ENCODE assay signal across 1 cellular context in the genomic region with DNA sequence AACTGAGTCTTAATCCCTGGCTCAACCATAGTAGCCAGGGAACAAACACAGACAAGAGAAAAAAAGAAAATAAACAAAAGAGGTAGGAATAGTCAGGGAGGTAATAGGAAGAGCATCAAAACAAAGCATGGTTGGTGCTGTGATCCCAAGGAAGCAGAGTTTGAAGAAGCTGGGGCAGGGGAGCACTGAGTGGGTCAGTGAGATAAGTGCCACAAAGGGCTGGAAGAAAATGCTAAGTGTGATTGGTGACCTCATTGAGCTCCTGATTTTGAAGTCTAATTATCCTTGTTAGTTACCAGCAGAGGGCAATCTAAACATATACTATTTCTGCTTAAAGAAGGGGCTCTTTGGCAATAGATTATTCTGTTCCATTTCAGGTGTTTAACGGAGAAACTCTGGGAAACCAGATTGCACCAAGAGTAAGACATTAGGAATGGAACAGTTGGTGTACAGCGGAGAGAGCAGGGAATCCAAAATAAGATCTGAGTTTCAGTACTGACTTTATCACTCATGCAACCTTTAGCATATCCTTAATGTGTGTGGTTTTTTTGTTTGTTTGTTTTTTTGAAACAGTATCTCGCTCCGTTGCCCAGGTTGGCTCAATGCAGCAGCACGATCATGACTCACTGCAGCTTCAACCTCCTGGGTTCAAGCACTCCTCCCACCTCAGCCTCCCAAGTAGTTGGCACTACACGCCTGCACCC.
TF ChIP-seq lines count a peak whose summit lies in the region.

No MANE protein-coding gene starts in this region.

TF ChIP-seq in GM12878, 131 proteins besides CTCF, POLR2A, EP300 and RAD21 (continued from another document):
- TF ChIP-seq, protein P1, sequence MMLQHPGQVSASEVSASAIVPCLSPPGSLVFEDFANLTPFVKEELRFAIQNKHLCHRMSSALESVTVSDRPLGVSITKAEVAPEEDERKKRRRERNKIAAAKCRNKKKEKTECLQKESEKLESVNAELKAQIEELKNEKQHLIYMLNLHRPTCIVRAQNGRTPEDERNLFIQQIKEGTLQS (IDR thresholded peaks at IDR 0.05; ENCODE audit: borderline replicate concordance, extremely low read depth, low read depth, low read length): no peak
- peak; percentile 47; the same call in 1 of the 2 replicates for TF ChIP-seq NBN (IDR thresholded peaks at IDR 0.05)
- TF ChIP-seq FOS (IDR thresholded peaks at IDR 0.05; ENCODE audit: borderline replicate concordance, extremely low read depth, insufficient read length): no peak
